14 cellular contexts compared by ENCODE assay signal in genomic region chr6:30533460-30534294, GRCh38. TPM values are rescaled to one million over a fixed set of nuclear protein-coding genes. Genes with fewer than 3 reads are reported as not detected.
DNase-seq lines count a peak whose midpoint lies in the region; ATAC-seq and TF ChIP-seq lines count a peak whose summit lies in the region.
"Had no signal": no experiment of that assay in that cellular context is flagged by ENCODE, and none has a peak within 500 bp of the region (broad histone marks: within the 10 kb centered on the region; RNA-seq: fewer than 3 reads in every experiment).

No MANE protein-coding gene starts in this region.

- H3K36me3 ChIP-seq in subcutaneous abdominal adipose tissue (ENCODE audit: control insufficient read depth in 5 of 5, insufficient read depth in 5 of 5, low read length in 5 of 5), result no peaks in the 10 kb centered on the region
- H3K36me3 ChIP-seq: vagina had no signal

- H3K9me3 ChIP-seq in subcutaneous abdominal adipose tissue (ENCODE audit: control insufficient read depth in 5 of 5, low read length in 5 of 5), result no peaks in the 10 kb centered on the region
- H3K9me3 ChIP-seq: vagina had no signal

- CTCF ChIA-PET in activated CD8-positive, alpha-beta T cell treated with anti-CD3 and anti-CD28 coated beads, Interleukin-2, amount 10 ng/mL, durations not matched to agents 7 days and 5 days (lab: Charles Lee), result interaction anchor here (0.9 to 4.6 kb wide), 9 partner anchors 16 to 223 kb away, joined by 3 to 111 read pairs (median 15); no protein-coding TSS in a partner anchor

- POLR2A ChIA-PET in activated CD8-positive, alpha-beta T cell treated with anti-CD3 and anti-CD28 coated beads, Interleukin-2, amount 10 ng/mL, durations not matched to agents 7 days and 5 days (lab: Charles Lee), result interaction anchor here (0.5 to 5.7 kb wide), 4 partner anchors 8 to 41 kb away, joined by 3 to 108 read pairs (median 6); no protein-coding TSS in a partner anchor

- H3K9ac ChIP-seq in subcutaneous abdominal adipose tissue (ENCODE audit: low read length in 5 of 5), result no peak overlapping the region

- no peaks in the 10 kb centered on the region for H3K9me3 Mint-ChIP-seq in activated naive CD8-positive, alpha-beta T cell (ENCODE audit: low read depth)
- H3K9me3 Mint-ChIP-seq in activated naive CD8-positive, alpha-beta T cell treated with anti-CD3 and anti-CD28 coated beads for 36 hours, result peaks cover 9% of the 10 kb centered on the region
- H3K9me3 Mint-ChIP-seq in activated CD8-positive, alpha-beta T cell treated with anti-CD3 and anti-CD28 coated beads, Interleukin-2, amount 10 ng/mL, durations not matched to agents 7 days and 5 days (ENCODE audit: insufficient read depth), result no peaks in the 10 kb centered on the region

- H3K4me3 Mint-ChIP-seq in activated naive CD8-positive, alpha-beta T cell, result peak overlapping the region; percentile 17
- no peak overlapping the region for H3K4me3 Mint-ChIP-seq in activated naive CD8-positive, alpha-beta T cell treated with anti-CD3 and anti-CD28 coated beads for 36 hours
- H3K4me3 Mint-ChIP-seq in activated CD8-positive, alpha-beta T cell treated with anti-CD3 and anti-CD28 coated beads, Interleukin-2, amount 10 ng/mL, durations not matched to agents 7 days and 5 days, result peak overlapping the region; percentile 29

- no peak for ATAC-seq in activated CD8-positive, alpha-beta T cell treated with anti-CD3 and anti-CD28 coated beads, Interleukin-2, amount 10 ng/mL, durations not matched to agents 7 days and 5 days
- ATAC-seq in left colon, result peak; percentile 77
- ATAC-seq: Panc1 had no signal

- peak overlapping the region; percentile 16 for H3K27ac ChIP-seq in subcutaneous abdominal adipose tissue (ENCODE audit: low read depth, low read length)

- H3K27me3 Mint-ChIP-seq in activated naive CD8-positive, alpha-beta T cell, result no peaks in the 10 kb centered on the region
- H3K27me3 Mint-ChIP-seq in activated naive CD8-positive, alpha-beta T cell treated with anti-CD3 and anti-CD28 coated beads for 36 hours, result no peaks in the 10 kb centered on the region
- H3K27me3 Mint-ChIP-seq in activated CD8-positive, alpha-beta T cell treated with anti-CD3 and anti-CD28 coated beads, Interleukin-2, amount 10 ng/mL, durations not matched to agents 7 days and 5 days (ENCODE audit: low read depth), result peaks cover 5% of the 10 kb centered on the region

- H3K4me1 ChIP-seq in subcutaneous abdominal adipose tissue (ENCODE audit: control insufficient read depth in 5 of 5, insufficient read depth in 5 of 5, low read length in 5 of 5), result peaks cover 0 to 15% (median 12%) of the 10 kb centered on the region in 5 donors

- no peaks in the 10 kb centered on the region for H3K27me3 ChIP-seq in subcutaneous abdominal adipose tissue (ENCODE audit: control insufficient read depth in 5 of 5, insufficient read depth in 4 of 5, low read length in 5 of 5)
- H3K27me3 ChIP-seq: vagina had no signal

- no peak for TF ChIP-seq POLR2A in erythroblast (IDR thresholded peaks at IDR 0.05; ENCODE audit: low read length)

- H3K4me1 Mint-ChIP-seq in activated naive CD8-positive, alpha-beta T cell (ENCODE audit: low read depth), result peaks cover 42% of the 10 kb centered on the region
- peaks cover 40% of the 10 kb centered on the region for H3K4me1 Mint-ChIP-seq in activated naive CD8-positive, alpha-beta T cell treated with anti-CD3 and anti-CD28 coated beads for 36 hours
- H3K4me1 Mint-ChIP-seq in activated CD8-positive, alpha-beta T cell treated with anti-CD3 and anti-CD28 coated beads, Interleukin-2, amount 10 ng/mL, durations not matched to agents 7 days and 5 days (ENCODE audit: low read depth), result peaks cover 31% of the 10 kb centered on the region

- DNase-seq in activated naive CD8-positive, alpha-beta T cell treated with anti-CD3 and anti-CD28 coated beads for 36 hours, result no peak
- DNase-seq in activated CD8-positive, alpha-beta T cell treated with anti-CD3 and anti-CD28 coated beads, Interleukin-2, amount 10 ng/mL, durations not matched to agents 7 days and 5 days, result no peak
- DNase-seq in left colon (no peak), NCI-H2081 treated with DMSO at 0.1 percent for 48 hours (lab: John Stamatoyannopoulos, UW) (no peak), COR-L47 (lab: John Stamatoyannopoulos, UW) (no peak), erythroblast (lab: John Stamatoyannopoulos, UW) (no peak)
- DNase-seq: anterior cingulate cortex, IMR-90, NCI-H2029 treated with DMSO at 0.1 percent for 48 hours, NCI-H526 had no signal

- H3K36me3 Mint-ChIP-seq in activated naive CD8-positive, alpha-beta T cell, result peaks cover 3% of the 10 kb centered on the region
- H3K36me3 Mint-ChIP-seq in activated naive CD8-positive, alpha-beta T cell treated with anti-CD3 and anti-CD28 coated beads for 36 hours, result peaks cover 23% of the 10 kb centered on the region
- H3K36me3 Mint-ChIP-seq in activated CD8-positive, alpha-beta T cell treated with anti-CD3 and anti-CD28 coated beads, Interleukin-2, amount 10 ng/mL, durations not matched to agents 7 days and 5 days (ENCODE audit: low read depth), result peaks cover 3% of the 10 kb centered on the region

- peak overlapping the region in 1 of 5 donors; percentile 40 for H3K4me3 ChIP-seq in subcutaneous abdominal adipose tissue (ENCODE audit: low read depth in 1 of 5, low read length in 5 of 5)

- H3K27ac Mint-ChIP-seq in activated naive CD8-positive, alpha-beta T cell, result peak overlapping the region; percentile 77
- no peak overlapping the region for H3K27ac Mint-ChIP-seq in activated naive CD8-positive, alpha-beta T cell treated with anti-CD3 and anti-CD28 coated beads for 36 hours
- peak overlapping the region; percentile 54 for H3K27ac Mint-ChIP-seq in activated CD8-positive, alpha-beta T cell treated with anti-CD3 and anti-CD28 coated beads, Interleukin-2, amount 10 ng/mL, durations not matched to agents 7 days and 5 days

- intact Hi-C loops in left colon (cut with DNase I, micrococcal nuclease), result loop anchor here in 1 of 2 donors (5.0 kb wide), 1 partner anchor 51 kb away; no protein-coding TSS in a partner anchor

RNA-seq across cellular contexts. Expression of gene GNL1, which starts 22.6 kb away (rescaled TPM):
- 100 to 1,000 TPM; 123 to 126 TPM for total RNA-seq in activated naive CD8-positive, alpha-beta T cell treated with anti-CD3 and anti-CD28 coated beads for 36 hours
- total RNA-seq in activated CD8-positive, alpha-beta T cell treated with anti-CD3 and anti-CD28 coated beads, Interleukin-2, amount 10 ng/mL, durations not matched to agents 7 days and 5 days, result 10 to 100 TPM; 63.7 to 69.9 TPM
- total RNA-seq in left colon, result 10 to 100 TPM; 42.6 to 43.8 TPM

RNA-seq across cellular contexts. Expression of gene PRR3, which starts 23.4 kb away (rescaled TPM):
- 10 to 100 TPM; 32.7 to 34.4 TPM for total RNA-seq in activated naive CD8-positive, alpha-beta T cell treated with anti-CD3 and anti-CD28 coated beads for 36 hours
- total RNA-seq in activated CD8-positive, alpha-beta T cell treated with anti-CD3 and anti-CD28 coated beads, Interleukin-2, amount 10 ng/mL, durations not matched to agents 7 days and 5 days, result 10 to 100 TPM; 19.7 to 21.1 TPM
- total RNA-seq in left colon, result 1 to 10 TPM; 4.2 to 4.7 TPM

RNA-seq across cellular contexts. Expression of gene ABCF1, which starts 37.6 kb away (rescaled TPM):
- total RNA-seq in activated naive CD8-positive, alpha-beta T cell treated with anti-CD3 and anti-CD28 coated beads for 36 hours, result 100 to 1,000 TPM; 122 TPM
- total RNA-seq in activated CD8-positive, alpha-beta T cell treated with anti-CD3 and anti-CD28 coated beads, Interleukin-2, amount 10 ng/mL, durations not matched to agents 7 days and 5 days, result 10 to 100 TPM; 72.2 to 79.6 TPM
- 10 to 100 TPM; 41.7 to 52.0 TPM for total RNA-seq in left colon

RNA-seq across cellular contexts. Expression of gene HLA-E, which starts 44.4 kb away (rescaled TPM):
- 100 to 1,000 TPM; 481 to 482 TPM for total RNA-seq in activated naive CD8-positive, alpha-beta T cell treated with anti-CD3 and anti-CD28 coated beads for 36 hours
- 100 to 1,000 TPM; 523 to 536 TPM for total RNA-seq in activated CD8-positive, alpha-beta T cell treated with anti-CD3 and anti-CD28 coated beads, Interleukin-2, amount 10 ng/mL, durations not matched to agents 7 days and 5 days
- 100 to 1,000 TPM; 332 to 370 TPM for total RNA-seq in left colon
